Comparison of ENCODE assay signal across 21 cellular contexts in the genomic region with DNA sequence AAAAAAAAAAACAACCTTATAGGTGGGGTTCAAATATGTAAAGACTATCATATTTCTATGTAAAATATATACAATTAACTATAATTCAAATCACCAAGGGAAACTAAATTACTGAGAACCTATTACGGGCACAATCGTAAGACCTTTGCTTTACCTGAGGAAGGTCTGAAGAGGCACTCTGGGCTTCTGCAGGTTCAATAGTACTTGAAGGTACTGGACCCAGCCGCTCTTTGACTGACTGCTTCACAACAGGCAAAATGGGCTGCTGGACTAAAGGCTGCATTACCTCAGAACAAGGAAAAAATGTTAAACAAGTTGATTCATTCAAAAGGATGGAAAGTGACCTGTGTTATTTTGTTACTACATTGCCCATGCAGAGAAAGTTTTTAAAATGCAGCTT. TPM values are rescaled to one million over a fixed set of nuclear protein-coding genes. Genes with fewer than 3 reads are reported as not detected.
DNase-seq lines count a peak whose midpoint lies in the region; ATAC-seq and TF ChIP-seq lines count a peak whose summit lies in the region.
"Had no signal": no experiment of that assay in that cellular context is flagged by ENCODE, and none has a peak within 500 bp of the region (broad histone marks: within the 10 kb centered on the region; RNA-seq: fewer than 3 reads in every experiment).

No MANE protein-coding gene starts in this region.

- no peaks in the 10 kb centered on the region for H3K9me3 ChIP-seq in upper lobe of right lung
- H3K9me3 ChIP-seq: A549 had no signal

- H3K4me1 ChIP-seq in upper lobe of right lung: no peaks in the 10 kb centered on the region
- H3K4me1 ChIP-seq: A549 had no signal

- no peak overlapping the region for H3K4me3 ChIP-seq in upper lobe of right lung
- H3K4me3 ChIP-seq: A549, GM23338 had no signal

- intact Hi-C loops in upper lobe of right lung (cut with DNase I): no loop called here

- H3K27ac Mint-ChIP-seq in activated T-cell treated with anti-CD3 and anti-CD28 coated beads, Interleukin-2, amount 50 U/mL, for 24 hours: peak overlapping the region; percentile 41
- H3K27ac Mint-ChIP-seq in endothelial cell (ENCODE audit: unreplicated experiment) (peak overlapping the region; percentile 48), memory B cell (peak overlapping the region; percentile 17)
- no peak overlapping the region for H3K27ac Mint-ChIP-seq in stimulated activated effector memory CD8-positive, alpha-beta T cell treated with anti-CD3 and anti-CD28 coated beads, Interleukin-12 subunit alpha, Interleukin-12 subunit beta, amount 100 ng/mL, for 72 hours

- H3K9me3 Mint-ChIP-seq in activated T-cell treated with anti-CD3 and anti-CD28 coated beads, Interleukin-2, amount 50 U/mL, for 24 hours: no peaks in the 10 kb centered on the region
- no peaks in the 10 kb centered on the region for H3K9me3 Mint-ChIP-seq in endothelial cell (ENCODE audit: unreplicated experiment)
- H3K9me3 Mint-ChIP-seq in memory B cell: no peaks in the 10 kb centered on the region
- no peaks in the 10 kb centered on the region for H3K9me3 Mint-ChIP-seq in stimulated activated effector memory CD8-positive, alpha-beta T cell treated with anti-CD3 and anti-CD28 coated beads, Interleukin-12 subunit alpha, Interleukin-12 subunit beta, amount 100 ng/mL, for 72 hours
- H3K9me3 Mint-ChIP-seq: CD4-positive, alpha-beta memory T cell; GM23338; H9 had no signal

- H3K27me3 Mint-ChIP-seq in activated T-cell treated with anti-CD3 and anti-CD28 coated beads, Interleukin-2, amount 50 U/mL, for 24 hours: no peaks in the 10 kb centered on the region
- no peaks in the 10 kb centered on the region for H3K27me3 Mint-ChIP-seq in endothelial cell (ENCODE audit: unreplicated experiment)
- H3K27me3 Mint-ChIP-seq in memory B cell: no peaks in the 10 kb centered on the region
- H3K27me3 Mint-ChIP-seq: CD4-positive, alpha-beta memory T cell had no signal

- peaks cover 70% of the 10 kb centered on the region for H3K36me3 ChIP-seq in upper lobe of right lung

- ATAC-seq in memory B cell (ENCODE audit: low read depth) (no peak), upper lobe of right lung (peak; percentile 78)
- no peak for ATAC-seq in stimulated activated effector memory CD8-positive, alpha-beta T cell treated with anti-CD3 and anti-CD28 coated beads, Interleukin-12 subunit alpha, Interleukin-12 subunit beta, amount 100 ng/mL, for 72 hours
- ATAC-seq in stimulated activated naive CD8-positive, alpha-beta T cell treated with anti-CD3 and anti-CD28 coated beads, Interleukin-15, Interleukin-2, amounts not matched to agents 100 U/mL and 50 U/mL, for 24 hours: no peak
- ATAC-seq: A549, GM23338, HCT116 had no signal

- no peak overlapping the region for H3K27ac ChIP-seq in upper lobe of right lung
- H3K27ac ChIP-seq: A549 had no signal

- no peak for DNase-seq in activated T-cell treated with anti-CD3 and anti-CD28 coated beads, Interleukin-2, amount 50 U/mL, for 24 hours
- DNase-seq in activated T-cell treated with anti-CD3 and anti-CD28 coated beads, Interleukin-2, amount 50 U/mL, for 48 hours: no peak
- DNase-seq in endothelial cell (ENCODE audit: low spot score) (no peak), memory B cell (ENCODE audit: low spot score in 2 of 2) (no peak), upper lobe of right lung (no peak), AG08395 (ENCODE audit: low spot score) (no peak)
- no peak for DNase-seq in stimulated activated effector memory CD8-positive, alpha-beta T cell treated with anti-CD3 and anti-CD28 coated beads, Interleukin-12 subunit alpha, Interleukin-12 subunit beta, amount 100 ng/mL, for 72 hours (ENCODE audit: low spot score in 2 of 2)
- no peak for DNase-seq in stimulated activated naive CD8-positive, alpha-beta T cell treated with anti-CD3 and anti-CD28 coated beads, Interleukin-15, Interleukin-2, amounts not matched to agents 100 U/mL and 50 U/mL, for 24 hours
- DNase-seq: 8988T; ACHN; C1 segment of cervical spinal cord; Calu3; CD4-positive, alpha-beta memory T cell; COR-L47; DMS53; DMS79 treated with DMSO at 0.1 percent for 48 hours; GF-D8; H9 had no signal

- H3K36me3 Mint-ChIP-seq in activated T-cell treated with anti-CD3 and anti-CD28 coated beads, Interleukin-2, amount 50 U/mL, for 24 hours (ENCODE audit: low read depth): peaks cover 95% of the 10 kb centered on the region
- H3K36me3 Mint-ChIP-seq in endothelial cell (ENCODE audit: low read depth, unreplicated experiment) (peaks cover 6% of the 10 kb centered on the region), memory B cell (peaks cover 22% of the 10 kb centered on the region)
- peaks cover 100% of the 10 kb centered on the region for H3K36me3 Mint-ChIP-seq in stimulated activated effector memory CD8-positive, alpha-beta T cell treated with anti-CD3 and anti-CD28 coated beads, Interleukin-12 subunit alpha, Interleukin-12 subunit beta, amount 100 ng/mL, for 72 hours

- TF ChIP-seq CTCF in endothelial cell (IDR thresholded peaks at IDR 0.05; ENCODE audit: unreplicated experiment): no peak
- no peak for TF ChIP-seq CTCF in upper lobe of right lung (IDR thresholded peaks at IDR 0.05)

- no peaks in the 10 kb centered on the region for H3K27me3 ChIP-seq in upper lobe of right lung

- peaks cover 13% of the 10 kb centered on the region for H3K4me1 Mint-ChIP-seq in activated T-cell treated with anti-CD3 and anti-CD28 coated beads, Interleukin-2, amount 50 U/mL, for 24 hours (ENCODE audit: low read depth)
- peaks cover 5% of the 10 kb centered on the region for H3K4me1 Mint-ChIP-seq in endothelial cell (ENCODE audit: unreplicated experiment)
- H3K4me1 Mint-ChIP-seq in memory B cell: peaks cover 3% of the 10 kb centered on the region
- no peaks in the 10 kb centered on the region for H3K4me1 Mint-ChIP-seq in stimulated activated effector memory CD8-positive, alpha-beta T cell treated with anti-CD3 and anti-CD28 coated beads, Interleukin-12 subunit alpha, Interleukin-12 subunit beta, amount 100 ng/mL, for 72 hours
- H3K4me1 Mint-ChIP-seq: H9 had no signal

- H3K4me3 Mint-ChIP-seq in activated T-cell treated with anti-CD3 and anti-CD28 coated beads, Interleukin-2, amount 50 U/mL, for 24 hours: no peak overlapping the region
- H3K4me3 Mint-ChIP-seq in endothelial cell (ENCODE audit: unreplicated experiment) (no peak overlapping the region), memory B cell (no peak overlapping the region)
- H3K4me3 Mint-ChIP-seq in stimulated activated effector memory CD8-positive, alpha-beta T cell treated with anti-CD3 and anti-CD28 coated beads, Interleukin-12 subunit alpha, Interleukin-12 subunit beta, amount 100 ng/mL, for 72 hours: no peak overlapping the region
- H3K4me3 Mint-ChIP-seq: CD4-positive, alpha-beta memory T cell; GM23338; H9 had no signal

RNA-seq across cellular contexts. Expression of a gene that starts 51.8 kb away (rescaled TPM):
- total RNA-seq in endothelial cell (ENCODE audit: unreplicated experiment) (49.5 TPM), upper lobe of right lung (42.0 TPM)
